In the genomic region with DNA sequence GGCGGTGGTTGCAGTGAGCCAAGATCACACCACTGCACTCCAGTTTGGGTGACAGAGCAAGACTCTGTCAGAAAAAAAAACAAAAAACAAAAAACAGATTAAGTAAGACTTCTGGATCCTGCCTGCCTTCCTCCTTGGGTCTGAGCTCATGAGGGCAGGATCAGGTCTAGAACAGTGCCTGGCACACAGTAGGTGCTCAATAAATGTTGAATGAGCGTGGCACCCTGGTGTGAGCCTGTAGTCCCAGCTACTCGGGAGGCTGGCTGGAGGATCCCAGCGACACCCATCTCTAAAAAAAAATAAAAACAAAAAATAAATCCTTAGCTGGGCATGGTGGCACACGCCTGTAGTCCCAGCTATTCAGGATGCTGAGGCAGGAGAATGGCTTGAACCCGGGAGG, we compare ENCODE assay signal across 19 cellular contexts. TPM values are rescaled to one million over a fixed set of nuclear protein-coding genes. Genes with fewer than 3 reads are reported as not detected.
DNase-seq lines count a peak whose midpoint lies in the region; ATAC-seq and TF ChIP-seq lines count a peak whose summit lies in the region.
"Had no signal": no experiment of that assay in that cellular context is flagged by ENCODE, and none has a peak within 500 bp of the region (broad histone marks: within the 10 kb centered on the region; RNA-seq: fewer than 3 reads in every experiment).

No MANE protein-coding gene starts in this region.

- H3K9ac ChIP-seq in BLaER1, result no peak overlapping the region; the same call in 1 of the 2 replicates

- no peaks in the 10 kb centered on the region for H3K9me3 ChIP-seq in BLaER1
- no peaks in the 10 kb centered on the region; the same call in 1 of the 2 replicates for H3K9me3 ChIP-seq in OCI-LY7 (ENCODE audit: low read length)
- H3K9me3 ChIP-seq: A549, Peyer's patch had no signal

- CTCF ChIA-PET in activated CD4-positive, alpha-beta T cell treated with anti-CD3 and anti-CD28 coated beads for 36 hours (lab: Charles Lee), result interaction anchor here (0.6 to 10.9 kb wide), 14 partner anchors 9 to 473 kb away, joined by 3 to 135 read pairs (median 4); a partner anchor contains a TSS
- CTCF ChIA-PET in OCI-LY7 (lab: Charles Lee; ENCODE audit: unreplicated experiment), result interaction anchor here (1.4 to 3.7 kb wide), 3 partner anchors 8 to 30 kb away, joined by 5 to 27 read pairs (median 25); no protein-coding TSS in a partner anchor

- no TSS peak for BruUV-seq in OCI-LY7 (replicated peaks; lab: Mats Ljungman, UMichigan)

- no peak overlapping the region for H2AFZ ChIP-seq in OCI-LY7 (ENCODE audit: low read length)

- H3K36me3 ChIP-seq in BLaER1 (0 out of 2 replicates have a peak, but pooled peaks cover 3% of the 10 kb centered on the region), OCI-LY7 (ENCODE audit: insufficient read depth, low read length) (peaks cover 25% of the 10 kb centered on the region; the same call in 1 of the 2 replicates)
- H3K36me3 ChIP-seq: Peyer's patch had no signal

- H3K79me2 ChIP-seq in OCI-LY7 (ENCODE audit: insufficient read depth, low read depth, low read length), result peaks cover 48% of the 10 kb centered on the region

- H3K4me1 ChIP-seq in BLaER1 (peaks cover 78% of the 10 kb centered on the region), OCI-LY7 (ENCODE audit: insufficient read depth, low read length, poor library complexity, severe bottlenecking) (peaks cover 82% of the 10 kb centered on the region)

- H3K27ac Mint-ChIP-seq in activated CD4-positive, alpha-beta T cell treated with anti-CD3 and anti-CD28 coated beads for 36 hours, result peak overlapping the region; percentile 71
- peak overlapping the region; percentile 93 for H3K27ac Mint-ChIP-seq in dendritic cell treated with granulocyte-macrophage colony-stimulating factor and Interleukin-4, amounts not matched to agents 40 ng/mL and 50 ng/mL, for 4 days
- H3K27ac Mint-ChIP-seq: H9 had no signal

- peaks cover 70% of the 10 kb centered on the region for H3K4me1 Mint-ChIP-seq in activated CD4-positive, alpha-beta T cell treated with anti-CD3 and anti-CD28 coated beads for 36 hours
- peaks cover 82% of the 10 kb centered on the region for H3K4me1 Mint-ChIP-seq in dendritic cell treated with granulocyte-macrophage colony-stimulating factor and Interleukin-4, amounts not matched to agents 40 ng/mL and 50 ng/mL, for 4 days (ENCODE audit: low read depth)

- no peak overlapping the region for H3K4me3 Mint-ChIP-seq in activated CD4-positive, alpha-beta T cell treated with anti-CD3 and anti-CD28 coated beads for 36 hours
- H3K4me3 Mint-ChIP-seq in dendritic cell treated with granulocyte-macrophage colony-stimulating factor and Interleukin-4, amounts not matched to agents 40 ng/mL and 50 ng/mL, for 4 days, result peak overlapping the region; percentile 96

- no peaks in the 10 kb centered on the region for H3K9me2 ChIP-seq in OCI-LY7 (ENCODE audit: insufficient read depth, low read length)

- no peak for TF ChIP-seq CTCF in OCI-LY7 (conservative IDR thresholded peaks at IDR 0.05; ENCODE audit: low read length)

- no peak for ATAC-seq in activated CD4-positive, alpha-beta T cell treated with anti-CD3 and anti-CD28 coated beads for 36 hours
- ATAC-seq in GM19328 (IDR thresholded peaks at IDR 0.05; ENCODE audit: unreplicated experiment) (no peak), GM21360 (IDR thresholded peaks at IDR 0.05; ENCODE audit: unreplicated experiment) (no peak)
- ATAC-seq: A549, left cardiac atrium had no signal

- peaks cover 13% of the 10 kb centered on the region for H3K36me3 Mint-ChIP-seq in activated CD4-positive, alpha-beta T cell treated with anti-CD3 and anti-CD28 coated beads for 36 hours (ENCODE audit: low read depth)
- peaks cover 25% of the 10 kb centered on the region for H3K36me3 Mint-ChIP-seq in dendritic cell treated with granulocyte-macrophage colony-stimulating factor and Interleukin-4, amounts not matched to agents 40 ng/mL and 50 ng/mL, for 4 days (ENCODE audit: low read depth)

- POLR2A ChIA-PET in activated CD4-positive, alpha-beta T cell treated with anti-CD3 and anti-CD28 coated beads for 36 hours (lab: Charles Lee), result interaction anchor here (0.6 to 1.4 kb wide), 2 partner anchors 10 to 304 kb away, joined by 4 read pairs; no protein-coding TSS in a partner anchor
- POLR2A ChIA-PET in OCI-LY7 (lab: Charles Lee), result interaction anchor here (0.7 to 5.8 kb wide), 3 partner anchors 8 to 784 kb away, joined by 4 to 60 read pairs (median 8); no protein-coding TSS in a partner anchor

- no peaks in the 10 kb centered on the region for H3K27me3 ChIP-seq in BLaER1

- peak overlapping the region; percentile 97 for H3K4me2 ChIP-seq in BLaER1
- H3K4me2 ChIP-seq in OCI-LY7 (ENCODE audit: low read length), result peak overlapping the region; percentile 36; the same call in 1 of the 2 replicates
- H3K4me2 ChIP-seq: A549 had no signal

- intact Hi-C loops in activated CD4-positive, alpha-beta T cell treated with anti-CD3 and anti-CD28 coated beads for 36 hours (cut with DNase I, micrococcal nuclease), result loop anchor here in 1 of 2 experiments (10.0 kb wide), 1 partner anchor 689 kb away; no protein-coding TSS in a partner anchor
- intact Hi-C loops in OCI-LY7 (cut with micrococcal nuclease; ENCODE audit: unreplicated experiment), result loop anchor here (5.0 to 10.0 kb wide), 3 partner anchors 96 to 301 kb away; a partner anchor contains a TSS
- intact Hi-C loops in dendritic cell treated with granulocyte-macrophage colony-stimulating factor and Interleukin-4, amounts not matched to agents 40 ng/mL and 50 ng/mL, for 4 days (cut with micrococcal nuclease), result no loop called here

- H3K27ac ChIP-seq in BLaER1, result peak overlapping the region; percentile 6; the same call in 1 of the 2 replicates
- peak overlapping the region; percentile 100 for H3K27ac ChIP-seq in OCI-LY7 (ENCODE audit: low read depth, low read length, poor library complexity, severe bottlenecking)
- H3K27ac ChIP-seq: A549, VCaP had no signal

- H4K20me1 ChIP-seq in BLaER1, result peaks cover 25% of the 10 kb centered on the region
- 0 out of 2 replicates have a peak, but pooled peaks cover under 1% of the 10 kb centered on the region for H4K20me1 ChIP-seq in OCI-LY7 (ENCODE audit: insufficient read depth, low read length)

- DNase-seq in activated CD4-positive, alpha-beta T cell treated with anti-CD3 and anti-CD28 coated beads for 36 hours, result no peak
- no peak for DNase-seq in activated CD4-positive, alpha-beta T cell treated with anti-CD3 and anti-CD28 coated beads for 1 hour
- DNase-seq in OCI-LY7 (ENCODE audit: low spot score), result no peak
- no peak for DNase-seq in retina
- DNase-seq: EL, H9, left cardiac atrium, NCI-H1092, NCI-H187 treated with DMSO at 0.1 percent for 48 hours, NCI-H526, occipital lobe, Peyer's patch had no signal

- no peaks in the 10 kb centered on the region for H3K27me3 Mint-ChIP-seq in activated CD4-positive, alpha-beta T cell treated with anti-CD3 and anti-CD28 coated beads for 36 hours
- no peaks in the 10 kb centered on the region for H3K27me3 Mint-ChIP-seq in dendritic cell treated with granulocyte-macrophage colony-stimulating factor and Interleukin-4, amounts not matched to agents 40 ng/mL and 50 ng/mL, for 4 days
- H3K27me3 Mint-ChIP-seq: activated naive CD8-positive, alpha-beta T cell treated with anti-CD3 and anti-CD28 coated beads for 36 hours had no signal

- H3K9me3 Mint-ChIP-seq in activated CD4-positive, alpha-beta T cell treated with anti-CD3 and anti-CD28 coated beads for 36 hours (ENCODE audit: low read depth), result no peaks in the 10 kb centered on the region
- no peaks in the 10 kb centered on the region for H3K9me3 Mint-ChIP-seq in dendritic cell treated with granulocyte-macrophage colony-stimulating factor and Interleukin-4, amounts not matched to agents 40 ng/mL and 50 ng/mL, for 4 days
- H3K9me3 Mint-ChIP-seq: activated naive CD8-positive, alpha-beta T cell treated with anti-CD3 and anti-CD28 coated beads for 36 hours; H9 had no signal

- no peak overlapping the region for H3K4me3 ChIP-seq in BLaER1
- no peak overlapping the region for H3K4me3 ChIP-seq in OCI-LY7 (ENCODE audit: low read depth, low read length, poor library complexity, severe bottlenecking)
- H3K4me3 ChIP-seq: A549, Peyer's patch had no signal

RNA-seq across cellular contexts. Expression of a gene that starts 2.8 kb away (rescaled TPM):
- 100 to 1,000 TPM; 178 to 190 TPM for total RNA-seq in activated CD4-positive, alpha-beta T cell treated with anti-CD3 and anti-CD28 coated beads for 36 hours
- total RNA-seq in OCI-LY7 (2014; rRNA removed; shearing (Covaris generic)), result 332 and 345 TPM in 2 replicates
- 269 and 271 TPM in 2 replicates for total RNA-seq in OCI-LY7 (2022)

RNA-seq across cellular contexts. Expression of a gene that starts 14.1 kb away (rescaled TPM):
- 1 to 10 TPM; 3.9 to 4.3 TPM for total RNA-seq in activated CD4-positive, alpha-beta T cell treated with anti-CD3 and anti-CD28 coated beads for 36 hours
- 9.4 and 16.4 TPM in 2 replicates for total RNA-seq in OCI-LY7 (2014; rRNA removed; shearing (Covaris generic))
- total RNA-seq in OCI-LY7 (2022), result 42.4 and 45.1 TPM in 2 replicates

RNA-seq across cellular contexts. Expression of a gene that starts 25.8 kb away (rescaled TPM):
- total RNA-seq in activated CD4-positive, alpha-beta T cell treated with anti-CD3 and anti-CD28 coated beads for 36 hours, result 100 to 1,000 TPM; 151 to 197 TPM
- total RNA-seq in OCI-LY7 (2014; rRNA removed; shearing (Covaris generic)), result 151 and 185 TPM in 2 replicates
- total RNA-seq in OCI-LY7 (2022), result 214 and 216 TPM in 2 replicates
